ENCODE assay signal across 15 cellular contexts in the genomic region with DNA sequence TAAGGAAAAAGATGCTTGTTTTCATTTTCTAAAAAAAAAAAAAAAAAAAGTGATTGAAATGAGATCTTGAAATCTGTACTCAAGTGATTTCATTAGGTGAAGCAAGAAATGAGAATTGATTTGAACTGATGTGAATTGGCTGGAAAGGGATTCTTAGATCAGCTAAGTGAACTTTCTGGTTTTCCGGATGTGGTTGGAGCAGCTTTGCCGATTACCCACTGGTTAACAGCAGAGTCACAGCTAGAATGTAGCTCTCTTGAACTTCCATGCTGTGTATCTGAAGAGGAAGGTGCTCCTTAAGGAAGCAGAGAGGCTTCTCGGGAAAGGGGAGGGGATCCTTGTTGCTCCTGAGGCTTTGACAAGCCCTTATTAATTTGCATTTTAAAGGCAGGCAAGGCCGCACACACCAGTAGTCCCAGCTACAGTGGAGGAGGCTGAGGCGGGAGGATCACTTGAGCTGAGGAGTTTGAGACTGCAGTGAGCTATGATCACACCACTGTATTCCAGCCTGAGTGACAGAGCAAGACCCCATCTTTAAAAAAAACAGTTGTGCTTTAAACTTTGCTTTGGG. TPM values are rescaled to one million over a fixed set of nuclear protein-coding genes. Genes with fewer than 3 reads are reported as not detected.
DNase-seq lines count a peak whose midpoint lies in the region; ATAC-seq and TF ChIP-seq lines count a peak whose summit lies in the region.
"Had no signal": no experiment of that assay in that cellular context is flagged by ENCODE, and none has a peak within 500 bp of the region (broad histone marks: within the 10 kb centered on the region; RNA-seq: fewer than 3 reads in every experiment).

No MANE protein-coding gene starts in this region.

- H4K8ac ChIP-seq in mesendoderm (ENCODE audit: low read depth, low read length), result no peak overlapping the region

- in situ Hi-C loops in gastrocnemius medialis (cut with MboI; ENCODE audit: low sequenced_read_pairs in 4 of 4), result no loop called here

- H2BK5ac ChIP-seq in mesendoderm (ENCODE audit: low read length), result no peak overlapping the region

- no peak overlapping the region for H3K56ac ChIP-seq in mesendoderm (ENCODE audit: low read length)

- H3K27me3 Mint-ChIP-seq in CD4-positive, alpha-beta memory T cell, result no peaks in the 10 kb centered on the region
- H3K27me3 Mint-ChIP-seq in activated CD8-positive, alpha-beta T cell treated with anti-CD3 and anti-CD28 coated beads, Interleukin-2, amount 10 ng/mL, durations not matched to agents 7 days and 5 days (ENCODE audit: low read depth), result no peaks in the 10 kb centered on the region

- H2BK120ac ChIP-seq in mesendoderm (ENCODE audit: low read depth, low read length), result no peak overlapping the region

- peak overlapping the region in 7 of 8 donors; percentile 29 to 87 (median 65) for H3K4me3 Mint-ChIP-seq in CD4-positive, alpha-beta memory T cell
- peak overlapping the region; percentile 6 for H3K4me3 Mint-ChIP-seq in activated CD8-positive, alpha-beta T cell treated with anti-CD3 and anti-CD28 coated beads, Interleukin-2, amount 10 ng/mL, durations not matched to agents 7 days and 5 days

- DNase-seq in CD4-positive, alpha-beta memory T cell, result peak in 3 of 5 donors; percentile 26 to 58 (median 37)
- no peak for DNase-seq in activated CD8-positive, alpha-beta T cell treated with anti-CD3 and anti-CD28 coated beads, Interleukin-2, amount 10 ng/mL, durations not matched to agents 7 days and 5 days
- peak; percentile 14 for DNase-seq in mesendoderm
- no peak for DNase-seq in gastrocnemius medialis
- DNase-seq in effector CD4-positive, alpha-beta T cell, result no peak
- DNase-seq: activated CD4-positive, alpha-beta T cell treated with anti-CD3 and anti-CD28 coated beads for 4 hours; BE2C; DMS53; NCI-H146; NCI-H446; T-helper 9 cell had no signal

- no peaks in the 10 kb centered on the region for H3K9me3 Mint-ChIP-seq in CD4-positive, alpha-beta memory T cell
- H3K9me3 Mint-ChIP-seq in activated CD8-positive, alpha-beta T cell treated with anti-CD3 and anti-CD28 coated beads, Interleukin-2, amount 10 ng/mL, durations not matched to agents 7 days and 5 days (ENCODE audit: insufficient read depth), result no peaks in the 10 kb centered on the region

- intact Hi-C loops in CD4-positive, alpha-beta memory T cell (cut with micrococcal nuclease), result loop anchor here (1.0 kb wide), 1 partner anchor 66 kb away; the partner anchor contains the start of gene TRAPPC10
- intact Hi-C loops in gastrocnemius medialis (cut with DNase I; ENCODE audit: low total_unique reads), result no loop called here

- WGBS in mesendoderm (ENCODE audit: extremely low coverage, insufficient coverage, low lambda C conversion rate), result no CpG with 5 or more reads among the region's 5 CpGs

- H3K4me1 Mint-ChIP-seq in CD4-positive, alpha-beta memory T cell, result peaks cover 47 to 67% (median 55%) of the 10 kb centered on the region in 4 donors
- H3K4me1 Mint-ChIP-seq in activated CD8-positive, alpha-beta T cell treated with anti-CD3 and anti-CD28 coated beads, Interleukin-2, amount 10 ng/mL, durations not matched to agents 7 days and 5 days (ENCODE audit: low read depth), result peaks cover 73% of the 10 kb centered on the region

- H3K36me3 ChIP-seq in BLaER1 (peaks cover 86% of the 10 kb centered on the region), mesendoderm (ENCODE audit: control insufficient read depth, insufficient read depth, low read length) (peaks cover 2% of the 10 kb centered on the region), gastrocnemius medialis (peaks cover 6 to 75% of the 10 kb centered on the region in 2 donors)
- peaks cover 62% of the 10 kb centered on the region for H3K36me3 ChIP-seq in CD4-positive, alpha-beta memory T cell (ENCODE audit: insufficient read depth, low read length)

- no peak overlapping the region for H2BK15ac ChIP-seq in mesendoderm (replicated peaks; ENCODE audit: low read depth)

- H4K20me1 ChIP-seq in BLaER1, result 0 out of 2 replicates have a peak, but pooled peaks cover 10% of the 10 kb centered on the region

- peaks cover 2% of the 10 kb centered on the region for H3K79me1 ChIP-seq in mesendoderm (ENCODE audit: low read length)

- POLR2A ChIA-PET in CD4-positive, alpha-beta memory T cell (lab: Charles Lee; ENCODE audit: partially characterized antibody), result interaction anchor here (0.7 to 4.7 kb wide), 3 partner anchors 9 to 12 kb away, joined by 4 to 25 read pairs (median 15); no protein-coding TSS in a partner anchor
- POLR2A ChIA-PET in activated CD8-positive, alpha-beta T cell treated with anti-CD3 and anti-CD28 coated beads, Interleukin-2, amount 10 ng/mL, durations not matched to agents 7 days and 5 days (lab: Charles Lee), result interaction anchor here (1.0 to 1.7 kb wide), 3 partner anchors 11 to 65 kb away, joined by 4 to 5 read pairs (median 5); no protein-coding TSS in a partner anchor

- no peak overlapping the region for H3K18ac ChIP-seq in mesendoderm (ENCODE audit: low read length)

- no peak for TF ChIP-seq POLR2A in gastrocnemius medialis (IDR thresholded peaks at IDR 0.05)

- no peak overlapping the region for H3K23ac ChIP-seq in mesendoderm (ENCODE audit: low read length)

- no peak overlapping the region for H3K4ac ChIP-seq in mesendoderm (ENCODE audit: low read depth, low read length)

- peak overlapping the region; percentile 48 for H3K4me2 ChIP-seq in BLaER1
- H3K4me2 ChIP-seq in mesendoderm (ENCODE audit: low read length), result no peak overlapping the region
- H3K4me2 ChIP-seq: KMS-11 had no signal

- H3K27ac Mint-ChIP-seq in CD4-positive, alpha-beta memory T cell, result peak overlapping the region; percentile 81 to 95 (median 88)
- H3K27ac Mint-ChIP-seq in activated CD8-positive, alpha-beta T cell treated with anti-CD3 and anti-CD28 coated beads, Interleukin-2, amount 10 ng/mL, durations not matched to agents 7 days and 5 days, result peak overlapping the region; percentile 80

- H4K5ac ChIP-seq in mesendoderm (ENCODE audit: low read length), result no peak overlapping the region

- no peaks in the 10 kb centered on the region for H3K27me3 ChIP-seq in BLaER1
- H3K27me3 ChIP-seq in CD4-positive, alpha-beta memory T cell (ENCODE audit: insufficient read depth, low read length), result no peaks in the 10 kb centered on the region
- H3K27me3 ChIP-seq in mesendoderm (ENCODE audit: insufficient read depth, low read length, poor library complexity), result no peaks in the 10 kb centered on the region
- no peaks in the 10 kb centered on the region for H3K27me3 ChIP-seq in gastrocnemius medialis
- H3K27me3 ChIP-seq: BE2C had no signal

- H3K27ac ChIP-seq in BLaER1 (no peak overlapping the region), mesendoderm (ENCODE audit: low read depth, low read length) (no peak overlapping the region), gastrocnemius medialis (no peak overlapping the region)
- peak overlapping the region; percentile 28 for H3K27ac ChIP-seq in CD4-positive, alpha-beta memory T cell (ENCODE audit: low read depth, low read length)
- H3K27ac ChIP-seq: KMS-11 had no signal

- H3K4me3 ChIP-seq in BLaER1, result no peak overlapping the region
- no peak overlapping the region for H3K4me3 ChIP-seq in CD4-positive, alpha-beta memory T cell (ENCODE audit: low read length in 2 of 2)
- H3K4me3 ChIP-seq in mesendoderm (ENCODE audit: low read length), result no peak overlapping the region
- no peak overlapping the region for H3K4me3 ChIP-seq in gastrocnemius medialis

- no peak for TF ChIP-seq CTCF in gastrocnemius medialis (IDR thresholded peaks at IDR 0.05 in 4 of 5, conservative IDR thresholded peaks at IDR 0.05 in 1 of 5)

- H3K36me3 Mint-ChIP-seq in CD4-positive, alpha-beta memory T cell, result peaks cover 56 to 83% of the 10 kb centered on the region in 2 donors
- H3K36me3 Mint-ChIP-seq in activated CD8-positive, alpha-beta T cell treated with anti-CD3 and anti-CD28 coated beads, Interleukin-2, amount 10 ng/mL, durations not matched to agents 7 days and 5 days (ENCODE audit: low read depth), result peaks cover 84% of the 10 kb centered on the region

- no peaks in the 10 kb centered on the region for H3K79me2 ChIP-seq in mesendoderm (ENCODE audit: control insufficient read depth, insufficient read depth, low read length)

- peaks cover 23% of the 10 kb centered on the region for H3K4me1 ChIP-seq in BLaER1
- peaks cover 53% of the 10 kb centered on the region for H3K4me1 ChIP-seq in CD4-positive, alpha-beta memory T cell (ENCODE audit: insufficient read depth, low read length)
- no peaks in the 10 kb centered on the region for H3K4me1 ChIP-seq in mesendoderm (ENCODE audit: control insufficient read depth, low read depth, low read length)
- no peaks in the 10 kb centered on the region for H3K4me1 ChIP-seq in gastrocnemius medialis
- H3K4me1 ChIP-seq: BE2C had no signal

- CTCF ChIA-PET in CD4-positive, alpha-beta memory T cell (lab: Charles Lee; ENCODE audit: partially characterized antibody), result interaction anchor here (0.7 to 1.6 kb wide), 4 partner anchors 12 to 220 kb away, joined by 3 to 6 read pairs (median 4); no protein-coding TSS in a partner anchor
- CTCF ChIA-PET in activated CD8-positive, alpha-beta T cell treated with anti-CD3 and anti-CD28 coated beads, Interleukin-2, amount 10 ng/mL, durations not matched to agents 7 days and 5 days (lab: Charles Lee), result interaction anchor here (1.1 to 1.3 kb wide), 2 partner anchors 11 to 12 kb away, joined by 3 to 4 read pairs; no protein-coding TSS in a partner anchor

- H3K9ac ChIP-seq in BLaER1 (peak overlapping the region; percentile 33; the same call in 1 of the 2 replicates), mesendoderm (ENCODE audit: low read length) (no peak overlapping the region)
- H3K9ac ChIP-seq: KMS-11 had no signal

- peak; percentile 30 for ATAC-seq in activated CD8-positive, alpha-beta T cell treated with anti-CD3 and anti-CD28 coated beads, Interleukin-2, amount 10 ng/mL, durations not matched to agents 7 days and 5 days
- ATAC-seq in HG02763 (IDR thresholded peaks at IDR 0.05; ENCODE audit: unreplicated experiment) (no peak), gastrocnemius medialis (no peak)
- ATAC-seq: Right ventricle myocardium inferior had no signal

- no peak overlapping the region for H2AK5ac ChIP-seq in mesendoderm (ENCODE audit: low read length)

- H3K9me3 ChIP-seq in BLaER1, result no peaks in the 10 kb centered on the region
- H3K9me3 ChIP-seq in CD4-positive, alpha-beta memory T cell (ENCODE audit: control insufficient read depth in 1 of 2, low read length in 2 of 2), result no peaks in the 10 kb centered on the region
- H3K9me3 ChIP-seq in gastrocnemius medialis, result no peaks in the 10 kb centered on the region
- H3K9me3 ChIP-seq: BE2C had no signal

RNA-seq across cellular contexts. Expression of gene PWP2, which starts 28.7 kb away (rescaled TPM):
- total RNA-seq in CD4-positive, alpha-beta memory T cell, result 10 to 100 TPM; 27.2 to 28.2 TPM
- polyA plus RNA-seq in CD4-positive, alpha-beta memory T cell, result 10 to 100 TPM in 1 of 2 donors, under 1 TPM in 1; 0.35 to 13.9 TPM
- 1 to 10 TPM; 2.9 to 8.0 TPM for total RNA-seq in activated CD8-positive, alpha-beta T cell treated with anti-CD3 and anti-CD28 coated beads, Interleukin-2, amount 10 ng/mL, durations not matched to agents 7 days and 5 days
- 0.51 TPM for polyA plus RNA-seq in mesendoderm (2013, experiment 1 of 2)
- 0.66 TPM for polyA plus RNA-seq in mesendoderm (2013, experiment 2 of 2)
- 10 to 100 TPM in 1 of 4 donors, 1 to 10 TPM in 3; 3.9 to 19.2 (median 7.9) TPM for total RNA-seq in gastrocnemius medialis

RNA-seq across cellular contexts. Expression of gene GATD3, which starts 55.0 kb away (rescaled TPM):
- total RNA-seq in CD4-positive, alpha-beta memory T cell, result 10 to 100 TPM; 55.6 to 56.6 TPM
- 10 to 100 TPM; 10.9 to 48.9 TPM for polyA plus RNA-seq in CD4-positive, alpha-beta memory T cell
- total RNA-seq in activated CD8-positive, alpha-beta T cell treated with anti-CD3 and anti-CD28 coated beads, Interleukin-2, amount 10 ng/mL, durations not matched to agents 7 days and 5 days, result 10 to 100 TPM in 1 of 2 experiments, 1 to 10 TPM in 1; 8.2 to 10.6 TPM
- polyA plus RNA-seq in mesendoderm (2013, experiment 1 of 2), result 8.9 TPM
- 8.4 TPM for polyA plus RNA-seq in mesendoderm (2013, experiment 2 of 2)
- 10 to 100 TPM in 2 of 4 donors, 1 to 10 TPM in 2; 4.7 to 52.2 (median 10.0) TPM for total RNA-seq in gastrocnemius medialis

Comparison
In these comparisons a context has a peak if more than half of its experiments do, and no peak if none do; other contexts are left out.
1. DNase-seq: peak in CD4-positive, alpha-beta memory T cell (3 of 5) and mesendoderm (single experiment); none in activated CD8-positive, alpha-beta T cell treated with anti-CD3 and anti-CD28 coated beads, Interleukin-2, amount 10 ng/mL, durations not matched to agents 7 days and 5 days (single experiment), gastrocnemius medialis (0 of 2) and effector CD4-positive, alpha-beta T cell (single experiment).